In the genomic region with DNA sequence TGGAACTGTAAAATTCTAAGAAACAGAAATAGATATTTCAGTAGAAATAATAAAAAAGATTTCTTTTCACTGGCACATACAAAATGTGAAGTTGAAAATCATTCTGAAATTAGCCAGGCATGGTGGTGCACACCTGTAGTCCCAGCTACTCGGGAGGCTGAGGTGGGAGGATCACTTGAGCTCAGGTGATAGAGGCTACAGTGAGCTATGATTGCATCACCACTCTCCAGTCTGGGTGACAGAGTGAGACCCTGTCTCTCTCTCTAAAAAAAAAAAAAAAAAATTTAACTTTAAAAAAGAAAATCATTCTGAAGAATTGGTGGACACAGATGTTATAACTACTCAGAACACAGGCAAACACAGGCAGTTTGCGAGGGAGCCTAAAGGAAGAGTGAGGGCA, we compare ENCODE assay signal across 24 cellular contexts.
"Had no signal": no experiment of that assay in that cellular context is flagged by ENCODE, and none has a peak within 500 bp of the region (broad histone marks: within the 10 kb centered on the region; RNA-seq: fewer than 3 reads in every experiment).

No MANE protein-coding gene starts in this region.

- H3K27me3 ChIP-seq: dorsolateral prefrontal cortex, esophagus muscularis mucosa, gastrocnemius medialis, heart right ventricle, left lung had no signal

- H3K27me3 Mint-ChIP-seq: naive B cell had no signal

- DNase-seq: dermis blood vessel endothelial cell; dorsolateral prefrontal cortex; effector CD4-positive, alpha-beta T cell; effector memory CD4-positive, alpha-beta T cell; foreskin melanocyte; gastrocnemius medialis; glutamatergic neuron; head of caudate nucleus; heart right ventricle; hippocampal formation; left cardiac atrium; left lung; left ventricle myocardium superior; lower lobe of right lung; mesenchymal stem cell; mucosa of descending colon; naive B cell had no signal

- ATAC-seq: gastrocnemius medialis, heart right ventricle, left cardiac atrium, left lung, left ventricle myocardium superior, lower lobe of right lung, mucosa of descending colon had no signal

- H3K27ac Mint-ChIP-seq: mesothelial cell of epicardium had no signal

- H3K4me3 ChIP-seq: coronary artery, dorsolateral prefrontal cortex, esophagus muscularis mucosa, gastrocnemius medialis, heart right ventricle, left lung, lower lobe of right lung, mucosa of descending colon had no signal

- H3K9me3 Mint-ChIP-seq: mesothelial cell of epicardium, naive B cell had no signal

- H3K27ac ChIP-seq: coronary artery, esophagus muscularis mucosa, gastrocnemius medialis, heart right ventricle, left lung, lower lobe of right lung had no signal

- H3K4me1 ChIP-seq: esophagus muscularis mucosa, gastrocnemius medialis, lower lobe of right lung had no signal

- FAIRE-seq: colon, endothelial cell of umbilical vein, islet of Langerhans, keratinocyte had no signal

- H3K4me3 Mint-ChIP-seq: mesothelial cell of epicardium, naive B cell had no signal

- H3K9me3 ChIP-seq: esophagus muscularis mucosa, gastrocnemius medialis, heart right ventricle, left lung, lower lobe of right lung, mucosa of descending colon had no signal
